Comparison of ENCODE assay signal across 8 cellular contexts in the genomic region with DNA sequence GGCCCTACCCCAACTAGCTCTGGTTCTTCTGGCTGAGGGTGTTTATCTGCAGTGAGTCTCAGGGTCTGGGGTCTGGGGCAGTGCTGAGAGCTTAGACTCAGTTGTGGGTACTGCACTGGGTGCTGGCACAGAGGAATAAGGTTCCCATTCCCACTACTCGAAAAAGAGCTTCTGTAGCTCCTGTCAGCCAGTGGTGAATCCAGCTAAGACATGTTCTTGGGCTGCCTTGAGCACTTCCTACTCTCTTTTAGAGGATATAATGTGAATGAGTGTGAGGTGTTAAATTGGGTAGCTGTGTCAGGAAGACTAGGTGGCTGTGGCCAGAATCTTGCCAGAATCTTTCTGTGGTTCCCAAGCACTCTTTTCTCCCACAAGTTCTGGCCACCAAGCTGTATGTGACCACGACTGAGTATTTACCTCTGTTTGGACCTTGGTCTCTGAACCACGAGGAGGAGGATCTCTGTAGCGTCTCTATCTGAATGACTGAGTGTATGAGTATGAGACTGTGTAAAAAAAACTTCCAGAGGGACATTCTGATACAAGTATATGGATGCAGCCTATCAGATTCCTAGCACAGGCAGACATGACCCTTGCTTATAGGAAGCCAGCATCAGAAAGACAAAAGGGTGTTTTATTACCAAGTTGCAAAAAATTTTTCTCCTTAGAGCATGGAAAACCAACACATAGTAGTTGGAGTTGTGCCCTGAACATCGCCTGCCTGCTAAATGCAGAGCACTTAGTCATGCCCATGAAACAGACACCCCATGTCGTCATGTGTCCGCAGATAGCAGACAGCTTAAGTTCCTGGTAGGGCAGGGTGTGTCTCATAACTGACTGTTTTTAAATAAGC. TPM values are rescaled to one million over a fixed set of nuclear protein-coding genes. Genes with fewer than 3 reads are reported as not detected.
A peak's percentile ranks its signal among the peaks of the same experiment; 100 is the strongest.
DNase-seq lines count a peak whose midpoint lies in the region; ATAC-seq and TF ChIP-seq lines count a peak whose summit lies in the region.

No MANE protein-coding gene starts in this region.

- TF ChIP-seq CTCF in AG10803 (conservative IDR thresholded peaks at IDR 0.05; ENCODE audit: low read length) (no peak), dorsolateral prefrontal cortex (IDR thresholded peaks at IDR 0.05 in 54 of 56, conservative IDR thresholded peaks at IDR 0.05 in 2 of 56; ENCODE audit: low read depth in 1 of 56, partially characterized antibody in 56 of 56) (no peak)

- CTCF ChIA-PET in T-cell (lab: Charles Lee), result interaction anchor here (0.5 to 0.6 kb wide), 3 partner anchors 38 to 807 kb away, joined by 3 to 4 read pairs (median 3); no protein-coding TSS in a partner anchor

- H3K9ac ChIP-seq in muscle layer of colon (ENCODE audit: low read length), result no peak overlapping the region

- POLR2A ChIA-PET in T-cell (lab: Charles Lee), result no interaction called here

- H3K27ac Mint-ChIP-seq in T-cell, result peak overlapping the region in 1 of 2 donors; percentile 28

- peaks cover 24% of the 10 kb centered on the region for H3K4me1 ChIP-seq in muscle layer of colon (ENCODE audit: insufficient read depth, low read length)

- intact Hi-C loops in dorsolateral prefrontal cortex (cut with DNase I), result no loop called here

- H3K4me1 Mint-ChIP-seq in T-cell, result peaks cover 16 to 27% (median 27%) of the 10 kb centered on the region in 3 donors

- peak overlapping the region in 21 of 59 donors; percentile 9 to 72 (median 38) for H3K27ac ChIP-seq in dorsolateral prefrontal cortex
- peak overlapping the region; percentile 30 for H3K27ac ChIP-seq in muscle layer of colon (ENCODE audit: low read depth, low read length)

- no peaks in the 10 kb centered on the region for H3K27me3 ChIP-seq in dorsolateral prefrontal cortex
- H3K27me3 ChIP-seq in muscle layer of colon (ENCODE audit: control insufficient read depth in 1 of 2, insufficient read depth in 2 of 2, low read length in 2 of 2), result no peaks in the 10 kb centered on the region

- no peaks in the 10 kb centered on the region for H3K36me3 ChIP-seq in muscle layer of colon (ENCODE audit: insufficient read depth, low read length)

- H3K4me3 ChIP-seq in AG10803 (ENCODE audit: low read length) (peak overlapping the region; percentile 4), dorsolateral prefrontal cortex (no peak overlapping the region), muscle layer of colon (ENCODE audit: low read depth in 1 of 2, low read length in 2 of 2) (no peak overlapping the region)

- no peaks in the 10 kb centered on the region for H3K9me3 Mint-ChIP-seq in T-cell

- no peak overlapping the region for H3K4me3 Mint-ChIP-seq in T-cell

- H3K9me3 ChIP-seq in muscle layer of colon (ENCODE audit: low read length), result no peaks in the 10 kb centered on the region

- ATAC-seq in GM21619 (IDR thresholded peaks at IDR 0.05; ENCODE audit: unreplicated experiment), result no peak
- no peak for ATAC-seq in T-cell (replicated peaks in 1 of 4)

- peak; percentile 96 for DNase-seq in AG10803 (ENCODE audit: low read depth)
- DNase-seq in NOMO-1 (lab: John Stamatoyannopoulos, UW; ENCODE audit: unreplicated experiment in 2 of 2), result peak; percentile 71 to 84
- peak in 6 of 10 donors; percentile 35 to 72 (median 62) for DNase-seq in dorsolateral prefrontal cortex
- DNase-seq in activated gamma-delta T cell (lab: John Stamatoyannopoulos, UW), result no peak
- no peak for DNase-seq in T-cell
- no peak for DNase-seq in activated naive CD4-positive, alpha-beta T cell treated with Interleukin-2 at 50 U/mL for 16 hours

- H3K27me3 Mint-ChIP-seq in T-cell, result no peaks in the 10 kb centered on the region

- H3K36me3 Mint-ChIP-seq in T-cell, result peaks cover 10% of the 10 kb centered on the region

RNA-seq across cellular contexts. Expression of a gene that starts 30.6 kb away (rescaled TPM):
- total RNA-seq in dorsolateral prefrontal cortex (10 to 100 TPM; 41.2 to 99.6 (median 56.6) TPM), T-cell (10 to 100 TPM; 16.5 to 19.4 (median 18.1) TPM)

RNA-seq across cellular contexts. Expression of a gene that starts 53.6 kb away (rescaled TPM):
- total RNA-seq in dorsolateral prefrontal cortex, result 100 to 1,000 TPM in 115 of 120 experiments, 10 to 100 TPM in 5; 47.8 to 218 (median 156) TPM
- total RNA-seq in T-cell, result under 1 TPM; 0.08 to 0.44 (median 0.32) TPM

Comparison
In these comparisons a context has a peak if more than half of its experiments do, and no peak if none do; other contexts are left out.
1. DNase-seq: peak in AG10803 (single experiment), NOMO-1 (2 of 2) and dorsolateral prefrontal cortex (6 of 10); none in activated gamma-delta T cell (single experiment), T-cell (0 of 34) and activated naive CD4-positive, alpha-beta T cell treated with Interleukin-2 at 50 U/mL for 16 hours (single experiment).
2. RNA of a gene that starts 53.6 kb away (total RNA-seq): 47.8 to 218 TPM in dorsolateral prefrontal cortex; 0.08 to 0.44 TPM in T-cell; every median in the first group is over 10 times any median in the second.